ENCODE assay signal across 36 cellular contexts in genomic region chr5:118981783-118982182, GRCh38.
"Had no signal": no experiment of that assay in that cellular context is flagged by ENCODE, and none has a peak within 500 bp of the region (broad histone marks: within the 10 kb centered on the region; RNA-seq: fewer than 3 reads in every experiment).

No MANE protein-coding gene starts in this region.

- H3K27ac Mint-ChIP-seq: activated CD4-positive, alpha-beta memory T cell treated with anti-CD3 and anti-CD28 coated beads for 36 hours; activated naive CD4-positive, alpha-beta T cell treated with anti-CD3 and anti-CD28 coated beads for 36 hours; activated naive CD8-positive, alpha-beta T cell treated with anti-CD3 and anti-CD28 coated beads for 36 hours; activated T-helper 1 cell treated with anti-CD3 and anti-CD28 coated beads, Interleukin-12 subunit alpha, Interleukin-12 subunit beta, Interleukin-2, Interleukin-4 antibody, amounts not matched to agents 30 ng/mL and 10 ng/mL and 1 ng/mL, durations not matched to agents 14 hours and 24 hours and 36 hours; natural killer cell treated with Interleukin-12 subunit alpha and Interleukin-12 subunit beta and Interleukin-15 and Interleukin-18, amount 100 ng/mL, for 72 hours; progenitor cell of endocrine pancreas; stimulated activated memory B cell treated with anti-CD40 and anti-IgM and Interleukin-4, amounts not matched to agents 10 μg/mL and 1 μg/mL and 100 μg/mL, for 72 hours; stimulated activated naive CD8-positive, alpha-beta T cell treated with anti-CD3 and anti-CD28 coated beads, Interleukin-15, amount 100 ng/mL, for 72 hours; T-helper 1 cell treated with Interleukin-12 subunit alpha and Interleukin-12 subunit beta and Interleukin-4 antibody, amounts not matched to agents 30 μg/mL and 1 μg/mL, for 36 hours had no signal

- H3K27ac ChIP-seq: adrenal gland, brain microvascular endothelial cell, heart right ventricle, left lung, sigmoid colon, thyroid gland, upper lobe of left lung, vagina, VCaP had no signal

- FAIRE-seq: astrocyte, colon, TTC549 had no signal

- H3K27me3 ChIP-seq: adrenal gland, brain microvascular endothelial cell, heart right ventricle, left lung, sigmoid colon, thyroid gland, upper lobe of left lung, vagina had no signal

- ATAC-seq: heart right ventricle; left lung; mucosa of descending colon; natural killer cell treated with Interleukin-12 subunit alpha and Interleukin-12 subunit beta and Interleukin-15 and Interleukin-18, amount 100 ng/mL, for 72 hours; stimulated activated memory B cell treated with anti-CD40 and anti-IgM and Interleukin-4, amounts not matched to agents 10 μg/mL and 1 μg/mL and 100 μg/mL, for 72 hours; stimulated activated naive CD8-positive, alpha-beta T cell treated with anti-CD3 and anti-CD28 coated beads, Interleukin-15, amount 100 ng/mL, for 72 hours had no signal

- H3K4me1 ChIP-seq: left lung, vagina had no signal

- H3K4me2 ChIP-seq: smooth muscle cell had no signal

- H3K36me3 ChIP-seq: adrenal gland, brain microvascular endothelial cell, heart right ventricle, left lung, sigmoid colon, thyroid gland, upper lobe of left lung, vagina had no signal

- H3K9me3 Mint-ChIP-seq: activated naive CD4-positive, alpha-beta T cell treated with anti-CD3 and anti-CD28 coated beads for 36 hours; central memory CD8-positive, alpha-beta T cell; stimulated activated memory B cell treated with anti-CD40 and anti-IgM and Interleukin-4, amounts not matched to agents 10 μg/mL and 1 μg/mL and 100 μg/mL, for 72 hours had no signal

- H3K9me3 ChIP-seq: adrenal gland, mucosa of descending colon, sigmoid colon, thyroid gland, upper lobe of left lung, vagina had no signal

- DNase-seq: activated CD4-positive, alpha-beta memory T cell treated with anti-CD3 and anti-CD28 coated beads for 36 hours; activated CD4-positive, alpha-beta T cell treated with anti-CD3 and anti-CD28 coated beads for 48 hours; activated CD8-positive, alpha-beta memory T cell treated with anti-CD3 and anti-CD28 coated beads, Interleukin-2, amount 50 U/mL, for 4 hours; activated effector memory CD4-positive, alpha-beta T cell treated with anti-CD3 and anti-CD28 coated beads, Interleukin-2, amount 50 U/mL, for 16 hours; activated naive CD4-positive, alpha-beta T cell treated with anti-CD3 and anti-CD28 coated beads for 36 hours; activated naive CD8-positive, alpha-beta T cell treated with anti-CD3 and anti-CD28 coated beads for 36 hours; activated T-cell treated with anti-CD3 and anti-CD28 coated beads, Interleukin-2, amount 50 U/mL, for 1 hour; adrenal gland; brain microvascular endothelial cell; dermis blood vessel endothelial cell; effector CD4-positive, alpha-beta T cell; foreskin melanocyte; heart right ventricle; left lung; mucosa of descending colon; sigmoid colon; stimulated activated CD4-positive, alpha-beta T cell treated with anti-CD3 and anti-CD28 coated beads, Interleukin-1b, Interleukin-23, amount 100 ng/mL, for 48 hours; stimulated activated CD4-positive, alpha-beta T cell treated with anti-CD3 and anti-CD28 coated beads, Interleukin-4, amount 100 ng/mL, for 4 hours; stimulated activated CD8-positive, alpha-beta memory T cell treated with anti-CD3 and anti-CD28 coated beads, Interleukin-4, amount 100 ng/mL, for 48 hours; stimulated activated naive CD8-positive, alpha-beta T cell treated with anti-CD3 and anti-CD28 coated beads, Interleukin-15, amount 100 ng/mL, for 72 hours; T-helper 9 cell; thyroid gland; upper lobe of left lung had no signal

- H3K27me3 Mint-ChIP-seq: activated CD4-positive, alpha-beta memory T cell treated with anti-CD3 and anti-CD28 coated beads for 36 hours; activated naive CD8-positive, alpha-beta T cell treated with anti-CD3 and anti-CD28 coated beads for 36 hours; central memory CD8-positive, alpha-beta T cell; natural killer cell treated with Interleukin-12 subunit alpha and Interleukin-12 subunit beta and Interleukin-15 and Interleukin-18, amount 100 ng/mL, for 72 hours; progenitor cell of endocrine pancreas; stimulated activated memory B cell treated with anti-CD40 and anti-IgM and Interleukin-4, amounts not matched to agents 10 μg/mL and 1 μg/mL and 100 μg/mL, for 72 hours; stimulated activated naive CD8-positive, alpha-beta T cell treated with anti-CD3 and anti-CD28 coated beads, Interleukin-15, amount 100 ng/mL, for 72 hours had no signal

- H3K4me3 Mint-ChIP-seq: activated CD4-positive, alpha-beta memory T cell treated with anti-CD3 and anti-CD28 coated beads for 36 hours; activated naive CD4-positive, alpha-beta T cell treated with anti-CD3 and anti-CD28 coated beads for 36 hours; activated naive CD8-positive, alpha-beta T cell treated with anti-CD3 and anti-CD28 coated beads for 36 hours; activated T-helper 1 cell treated with anti-CD3 and anti-CD28 coated beads, Interleukin-12 subunit alpha, Interleukin-12 subunit beta, Interleukin-2, Interleukin-4 antibody, amounts not matched to agents 30 ng/mL and 10 ng/mL and 1 ng/mL, durations not matched to agents 14 hours and 24 hours and 36 hours; central memory CD8-positive, alpha-beta T cell; natural killer cell treated with Interleukin-12 subunit alpha and Interleukin-12 subunit beta and Interleukin-15 and Interleukin-18, amount 100 ng/mL, for 72 hours; stimulated activated memory B cell treated with anti-CD40 and anti-IgM and Interleukin-4, amounts not matched to agents 10 μg/mL and 1 μg/mL and 100 μg/mL, for 72 hours; stimulated activated naive CD8-positive, alpha-beta T cell treated with anti-CD3 and anti-CD28 coated beads, Interleukin-15, amount 100 ng/mL, for 72 hours; T-helper 1 cell treated with Interleukin-12 subunit alpha and Interleukin-12 subunit beta and Interleukin-4 antibody, amounts not matched to agents 30 μg/mL and 1 μg/mL, for 36 hours had no signal

- H3K4me3 ChIP-seq: adrenal gland, heart right ventricle, left lung, lung, mucosa of descending colon, sigmoid colon, smooth muscle cell, thyroid gland, upper lobe of left lung, vagina had no signal
